In genomic region chr3:30518872-30519271, GRCh38 we compare ENCODE assay signal across 18 cellular contexts.
DNase-seq lines count a peak whose midpoint lies in the region; ATAC-seq and TF ChIP-seq lines count a peak whose summit lies in the region.
"Had no signal": no experiment of that assay in that cellular context is flagged by ENCODE, and none has a peak within 500 bp of the region (broad histone marks: within the 10 kb centered on the region; RNA-seq: fewer than 3 reads in every experiment).

No MANE protein-coding gene starts in this region.

- H2BK15ac ChIP-seq in mesenchymal stem cell (ENCODE audit: low read depth, poor library complexity, severe bottlenecking), result no peak overlapping the region

- DNase-seq in Peyer's patch (no peak), fibroblast of peridontal ligament (ENCODE audit: extremely low read depth) (peak; percentile 24), mesenchymal stem cell (no peak), suprapubic skin (ENCODE audit: low spot score in 2 of 2) (no peak), KBM-7 (no peak), substantia nigra (lab: John Stamatoyannopoulos, UW) (no peak), D341Med (ENCODE audit: low spot score) (no peak)
- DNase-seq in effector memory CD8-positive, alpha-beta T cell, result no peak
- DNase-seq: activated CD4-positive, alpha-beta memory T cell treated with anti-CD3 and anti-CD28 coated beads, Interleukin-2, amount 10 ng/mL, durations not matched to agents 7 days and 5 days; activated naive CD8-positive, alpha-beta T cell treated with anti-CD3 and anti-CD28 coated beads, Interleukin-2, amount 50 U/mL, for 24 hours; GOT3; hippocampal formation; MM.1S; naive B cell; NCI-H526 treated with DMSO at 0.1 percent for 48 hours; stimulated activated CD4-positive, alpha-beta T cell treated with anti-CD3 and anti-CD28 coated beads, Interleukin-1b, Interleukin-23, amount 100 ng/mL, for 48 hours had no signal

- peaks cover 0 to 4% of the 10 kb centered on the region in 2 donors for H3K4me1 Mint-ChIP-seq in effector memory CD8-positive, alpha-beta T cell (ENCODE audit: low read depth in 2 of 2)
- H3K4me1 Mint-ChIP-seq: naive B cell had no signal

- H3K18ac ChIP-seq in mesenchymal stem cell (ENCODE audit: low read depth in 1 of 2, low read length in 2 of 2), result no peak overlapping the region

- H3K9me3 ChIP-seq in Peyer's patch, result no peaks in the 10 kb centered on the region
- no peaks in the 10 kb centered on the region for H3K9me3 ChIP-seq in mesenchymal stem cell (ENCODE audit: control insufficient read depth, low read length)
- H3K9me3 ChIP-seq in suprapubic skin, result no peaks in the 10 kb centered on the region

- H3K4me1 ChIP-seq in Peyer's patch, result peaks cover 0 to 15% (median 0%) of the 10 kb centered on the region in 4 donors
- H3K4me1 ChIP-seq in mesenchymal stem cell (ENCODE audit: control insufficient read depth, insufficient read depth, low read depth, low read length), result no peaks in the 10 kb centered on the region
- H3K4me1 ChIP-seq in suprapubic skin, result peaks cover 48% of the 10 kb centered on the region

- no peak overlapping the region for H3K27ac Mint-ChIP-seq in effector memory CD8-positive, alpha-beta T cell
- H3K27ac Mint-ChIP-seq: activated CD4-positive, alpha-beta memory T cell treated with anti-CD3 and anti-CD28 coated beads, Interleukin-2, amount 10 ng/mL, durations not matched to agents 7 days and 5 days; activated naive CD8-positive, alpha-beta T cell treated with anti-CD3 and anti-CD28 coated beads, Interleukin-2, amount 50 U/mL, for 24 hours; activated T-helper 1 cell treated with anti-CD3 and anti-CD28 coated beads, Interleukin-12 subunit alpha, Interleukin-12 subunit beta, Interleukin-2, Interleukin-4 antibody, amounts not matched to agents 30 ng/mL and 10 ng/mL and 1 ng/mL, durations not matched to agents 14 hours and 24 hours and 36 hours; progenitor cell of endocrine pancreas had no signal

- no peaks in the 10 kb centered on the region for H3K36me3 Mint-ChIP-seq in effector memory CD8-positive, alpha-beta T cell (ENCODE audit: insufficient read depth)
- H3K36me3 Mint-ChIP-seq: naive B cell had no signal

- H3K27me3 Mint-ChIP-seq in effector memory CD8-positive, alpha-beta T cell, result no peaks in the 10 kb centered on the region
- H3K27me3 Mint-ChIP-seq: activated CD4-positive, alpha-beta memory T cell treated with anti-CD3 and anti-CD28 coated beads, Interleukin-2, amount 10 ng/mL, durations not matched to agents 7 days and 5 days; activated naive CD8-positive, alpha-beta T cell treated with anti-CD3 and anti-CD28 coated beads, Interleukin-2, amount 50 U/mL, for 24 hours; naive B cell; progenitor cell of endocrine pancreas had no signal

- H3K4ac ChIP-seq in mesenchymal stem cell (ENCODE audit: low read depth in 1 of 2, low read length in 2 of 2), result no peak overlapping the region

- H3K79me1 ChIP-seq in mesenchymal stem cell (replicated peaks; ENCODE audit: low read length, poor library complexity, severe bottlenecking), result no peaks in the 10 kb centered on the region

- H3K4me3 Mint-ChIP-seq in effector memory CD8-positive, alpha-beta T cell, result no peak overlapping the region
- H3K4me3 Mint-ChIP-seq: activated CD4-positive, alpha-beta memory T cell treated with anti-CD3 and anti-CD28 coated beads, Interleukin-2, amount 10 ng/mL, durations not matched to agents 7 days and 5 days; activated naive CD8-positive, alpha-beta T cell treated with anti-CD3 and anti-CD28 coated beads, Interleukin-2, amount 50 U/mL, for 24 hours; activated T-helper 1 cell treated with anti-CD3 and anti-CD28 coated beads, Interleukin-12 subunit alpha, Interleukin-12 subunit beta, Interleukin-2, Interleukin-4 antibody, amounts not matched to agents 30 ng/mL and 10 ng/mL and 1 ng/mL, durations not matched to agents 14 hours and 24 hours and 36 hours; naive B cell had no signal

- H3K14ac ChIP-seq in mesenchymal stem cell (ENCODE audit: low read length in 2 of 2), result no peak overlapping the region

- H2AFZ ChIP-seq in mesenchymal stem cell (ENCODE audit: low read depth, low read length), result no peak overlapping the region

- no peaks in the 10 kb centered on the region for H3K9me3 Mint-ChIP-seq in effector memory CD8-positive, alpha-beta T cell
- H3K9me3 Mint-ChIP-seq: activated CD4-positive, alpha-beta memory T cell treated with anti-CD3 and anti-CD28 coated beads, Interleukin-2, amount 10 ng/mL, durations not matched to agents 7 days and 5 days; activated naive CD8-positive, alpha-beta T cell treated with anti-CD3 and anti-CD28 coated beads, Interleukin-2, amount 50 U/mL, for 24 hours; naive B cell had no signal

- H4K91ac ChIP-seq in mesenchymal stem cell (ENCODE audit: low read length), result no peak overlapping the region

- TF ChIP-seq POLR2A in Peyer's patch (IDR thresholded peaks at IDR 0.05), result no peak
- TF ChIP-seq POLR2A in suprapubic skin (IDR thresholded peaks at IDR 0.05), result no peak

- no peak overlapping the region for H2BK120ac ChIP-seq in mesenchymal stem cell (ENCODE audit: low read depth, low read length)

- no peak overlapping the region for H2BK5ac ChIP-seq in mesenchymal stem cell (ENCODE audit: low read depth, low read length, poor library complexity, severe bottlenecking)

- TF ChIP-seq CTCF in Peyer's patch (IDR thresholded peaks at IDR 0.05) (no peak), suprapubic skin (IDR thresholded peaks at IDR 0.05) (no peak)

- in situ Hi-C loops in KBM-7 (cut with MboI; ENCODE audit: low pct_unique_long_range_greater_than_20kb, low sequenced_read_pairs), result no loop called here

- no peak overlapping the region for H3K4me2 ChIP-seq in mesenchymal stem cell (ENCODE audit: low read length, poor library complexity, severe bottlenecking)

- ATAC-seq in effector memory CD8-positive, alpha-beta T cell (replicated peaks), result no peak
- ATAC-seq: activated naive CD8-positive, alpha-beta T cell treated with anti-CD3 and anti-CD28 coated beads, Interleukin-2, amount 50 U/mL, for 24 hours had no signal

- no peak overlapping the region for H2BK12ac ChIP-seq in mesenchymal stem cell (ENCODE audit: low read length in 2 of 2)

- H3K4me3 ChIP-seq in Peyer's patch, result no peak overlapping the region
- no peak overlapping the region for H3K4me3 ChIP-seq in mesenchymal stem cell (ENCODE audit: insufficient read depth in 1 of 2, low read depth in 1 of 2, low read length in 2 of 2)
- no peak overlapping the region for H3K4me3 ChIP-seq in suprapubic skin

- no peak overlapping the region for H4K8ac ChIP-seq in mesenchymal stem cell (ENCODE audit: low read length)

- H3K27ac ChIP-seq in Peyer's patch (peak overlapping the region in 3 of 4 donors; percentile 6 to 64 (median 57)), mesenchymal stem cell (ENCODE audit: low read length, poor library complexity, severe bottlenecking) (no peak overlapping the region), suprapubic skin (peak overlapping the region; percentile 69), substantia nigra (ENCODE audit: low read depth, low read length, poor library complexity, severe bottlenecking) (no peak overlapping the region)

- no peak overlapping the region for H2AK5ac ChIP-seq in mesenchymal stem cell (ENCODE audit: low read length, severe bottlenecking)

- TF ChIP-seq EP300 in suprapubic skin (IDR thresholded peaks at IDR 0.05), result no peak

- H3K36me3 ChIP-seq in Peyer's patch, result no peaks in the 10 kb centered on the region
- H3K36me3 ChIP-seq in mesenchymal stem cell (ENCODE audit: control insufficient read depth in 1 of 2, insufficient read depth in 2 of 2, low read depth in 1 of 2, low read length in 2 of 2), result no peaks in the 10 kb centered on the region
- H3K36me3 ChIP-seq in suprapubic skin, result no peaks in the 10 kb centered on the region

- H3K27me3 ChIP-seq in Peyer's patch, result no peaks in the 10 kb centered on the region
- H3K27me3 ChIP-seq in mesenchymal stem cell (ENCODE audit: control insufficient read depth in 1 of 2, insufficient read depth in 1 of 2, low read length in 2 of 2), result no peaks in the 10 kb centered on the region
- no peaks in the 10 kb centered on the region for H3K27me3 ChIP-seq in suprapubic skin

- H3K23ac ChIP-seq in mesenchymal stem cell (ENCODE audit: low read length in 2 of 2), result no peak overlapping the region

- peak overlapping the region; percentile 20 for H3K9ac ChIP-seq in mesenchymal stem cell (ENCODE audit: low read length)

Comparison
In these comparisons a context has a peak if more than half of its experiments do, and no peak if none do; other contexts are left out.
1. H3K27ac ChIP-seq: peak in Peyer's patch (3 of 4) and suprapubic skin (single experiment); none in mesenchymal stem cell (single experiment) and substantia nigra (single experiment).